In the genomic region with DNA sequence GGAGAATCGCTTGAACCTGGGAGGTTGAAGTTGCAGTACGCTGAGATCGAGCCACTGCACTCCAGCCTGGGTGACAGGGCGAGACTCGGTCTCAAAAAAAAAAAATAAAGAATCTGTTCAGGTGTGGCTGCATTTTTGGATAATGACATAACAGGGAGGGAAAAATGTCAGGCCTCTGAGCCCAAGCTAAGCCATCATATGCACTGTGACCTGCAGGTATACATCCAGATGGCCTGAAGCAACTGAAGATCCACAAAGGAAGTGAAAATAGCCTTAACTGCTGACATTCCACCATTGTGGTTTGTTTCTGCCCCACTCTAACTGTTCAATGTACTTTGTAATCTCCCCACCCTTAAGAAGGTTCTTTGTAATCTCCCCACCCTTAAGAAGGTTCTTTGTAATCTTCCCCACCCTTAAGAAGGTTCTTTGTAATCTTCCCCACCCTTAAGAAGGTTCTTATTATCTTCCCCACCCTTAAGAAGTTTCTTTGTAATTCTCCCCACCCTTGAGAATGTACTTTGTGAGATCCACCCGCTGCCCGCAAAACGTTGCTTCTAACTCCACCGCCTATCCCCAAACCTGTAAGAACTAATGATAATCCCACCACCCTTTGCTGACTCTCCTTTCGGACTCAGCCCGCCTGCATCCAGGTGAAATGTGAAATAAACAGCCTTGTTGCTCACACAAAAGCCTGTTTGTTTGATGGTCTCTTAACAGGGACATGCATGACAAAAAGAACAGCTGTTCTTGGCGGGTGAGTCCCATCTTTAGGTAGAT, we compare ENCODE assay signal across 8 cellular contexts. TPM values are rescaled to one million over a fixed set of nuclear protein-coding genes. Genes with fewer than 3 reads are reported as not detected.
DNase-seq lines count a peak whose midpoint lies in the region; TF ChIP-seq lines count a peak whose summit lies in the region.
"Not testable (repeated sequence)": the region's sequence is repeated elsewhere in the genome, so short reads cannot be mapped to it uniquely, and the experiment has no call there.
"Had no signal": no experiment of that assay in that cellular context is flagged by ENCODE, and none has a peak within 500 bp of the region (broad histone marks: within the 10 kb centered on the region; RNA-seq: fewer than 3 reads in every experiment).

No MANE protein-coding gene starts in this region.

- H4K20me1 ChIP-seq in Loucy (ENCODE audit: insufficient read depth, low read length, poor library complexity, severe bottlenecking): not testable (repeated sequence)

- H2BK12ac ChIP-seq in trophoblast cell (ENCODE audit: low read length): not testable (repeated sequence)

- DNase-seq in GM13977 (ENCODE audit: low spot score) (peak; percentile 1), HT-29 (ENCODE audit: low spot score) (peak; percentile 56), RPMI8226 (peak; percentile 81), trophoblast cell (peak; percentile 84 to 94)
- not testable (repeated sequence) for DNase-seq in esophagus squamous epithelium (lab: John Stamatoyannopoulos, UW)

- not testable (repeated sequence) for H3K9me3 Mint-ChIP-seq in dendritic cell treated with granulocyte-macrophage colony-stimulating factor and Interleukin-4, amounts not matched to agents 40 ng/mL and 50 ng/mL, for 4 days

- H3K4me3 Mint-ChIP-seq in dendritic cell treated with granulocyte-macrophage colony-stimulating factor and Interleukin-4, amounts not matched to agents 40 ng/mL and 50 ng/mL, for 4 days: not testable (repeated sequence)

- intact Hi-C loops in dendritic cell treated with granulocyte-macrophage colony-stimulating factor and Interleukin-4, amounts not matched to agents 40 ng/mL and 50 ng/mL, for 4 days (cut with micrococcal nuclease); esophagus squamous epithelium (cut with DNase I): not testable (repeated sequence)

- not testable (repeated sequence) for H4K91ac ChIP-seq in trophoblast cell (ENCODE audit: low read depth, low read length)

- not testable (repeated sequence) for H4K8ac ChIP-seq in trophoblast cell (ENCODE audit: low read depth, low read length)

- TF ChIP-seq CTCF in GM13977 (IDR thresholded peaks at IDR 0.05; ENCODE audit: extremely low read depth, insufficient read depth, missing control alignments); Loucy (conservative IDR thresholded peaks at IDR 0.05; ENCODE audit: low read length); esophagus squamous epithelium (IDR thresholded peaks at IDR 0.05): not testable (repeated sequence)

- H3K36me3 Mint-ChIP-seq in dendritic cell treated with granulocyte-macrophage colony-stimulating factor and Interleukin-4, amounts not matched to agents 40 ng/mL and 50 ng/mL, for 4 days (ENCODE audit: low read depth): not testable (repeated sequence)

- not testable (repeated sequence) for H3K79me2 ChIP-seq in Loucy (ENCODE audit: insufficient read depth, low read length); trophoblast cell (ENCODE audit: control insufficient read depth, insufficient read depth, low read length, poor library complexity)

- not testable (repeated sequence) for H3K79me1 ChIP-seq in trophoblast cell (ENCODE audit: low read length)

- not testable (repeated sequence) for H3K4me3 ChIP-seq in Loucy (ENCODE audit: low read length, poor library complexity, severe bottlenecking); esophagus squamous epithelium; trophoblast cell (ENCODE audit: low read depth, low read length)

- WGBS in esophagus squamous epithelium, 2 donors: 69 to 74% methylated on average over 12 of the region's 12 CpGs
- no CpG with 5 or more reads among the region's 12 CpGs for WGBS in trophoblast cell (ENCODE audit: extremely low coverage, insufficient coverage, insufficient read length)

- H3K14ac ChIP-seq in trophoblast cell (ENCODE audit: low read length): not testable (repeated sequence)

- not testable (repeated sequence) for H3K36me3 ChIP-seq in Loucy (ENCODE audit: insufficient read depth, low read length); esophagus squamous epithelium; trophoblast cell (ENCODE audit: control insufficient read depth in 1 of 2, insufficient read depth in 2 of 2, low read length in 2 of 2)

- H3K4me1 Mint-ChIP-seq in dendritic cell treated with granulocyte-macrophage colony-stimulating factor and Interleukin-4, amounts not matched to agents 40 ng/mL and 50 ng/mL, for 4 days (ENCODE audit: low read depth): peaks cover 35% of the 10 kb centered on the region

- H2AFZ ChIP-seq in Loucy (ENCODE audit: low read length): peak overlapping the region; percentile 49; the same call in 1 of the 2 replicates
- H2AFZ ChIP-seq in trophoblast cell (ENCODE audit: insufficient read depth, low read length, poor library complexity): not testable (repeated sequence)

- not testable (repeated sequence) for H3K18ac ChIP-seq in trophoblast cell (ENCODE audit: low read length)

- H3K27me3 Mint-ChIP-seq in dendritic cell treated with granulocyte-macrophage colony-stimulating factor and Interleukin-4, amounts not matched to agents 40 ng/mL and 50 ng/mL, for 4 days: peaks cover 24% of the 10 kb centered on the region

- not testable (repeated sequence) for H2BK120ac ChIP-seq in trophoblast cell (ENCODE audit: insufficient read depth, low read length, poor library complexity)

- H2BK5ac ChIP-seq in trophoblast cell (ENCODE audit: low read depth, low read length, poor library complexity): not testable (repeated sequence)

- not testable (repeated sequence) for H3K4ac ChIP-seq in trophoblast cell (ENCODE audit: low read depth, low read length)

- in situ Hi-C loops in GM13977 (cut with MboI; ENCODE audit: low pct_unique_long_range_greater_than_20kb, low sequenced_read_pairs, unreplicated experiment): not testable (repeated sequence)

- H3K9me3 ChIP-seq in Loucy (ENCODE audit: insufficient read depth, low read depth, low read length); esophagus squamous epithelium; trophoblast cell (ENCODE audit: insufficient read depth, low read depth, low read length): not testable (repeated sequence)

- H3F3A ChIP-seq in Loucy (ENCODE audit: low read depth): not testable (repeated sequence)

- peak overlapping the region in 3 of 4 donors; percentile 49 to 64 (median 55) for H3K27ac ChIP-seq in esophagus squamous epithelium
- H3K27ac ChIP-seq in trophoblast cell (ENCODE audit: low read depth, low read length): not testable (repeated sequence)

- H3K4me1 ChIP-seq in Loucy (ENCODE audit: insufficient read depth, low read length, poor library complexity, severe bottlenecking): not testable (repeated sequence)
- H3K4me1 ChIP-seq in esophagus squamous epithelium (peaks cover 10 to 43% (median 24%) of the 10 kb centered on the region in 3 donors), trophoblast cell (ENCODE audit: control insufficient read depth in 1 of 2, insufficient read depth in 2 of 2, low read length in 2 of 2) (peaks cover 14 to 18% of the 10 kb centered on the region in 2 experiments)

- not testable (repeated sequence) for H4K12ac ChIP-seq in trophoblast cell (ENCODE audit: low read depth, low read length)

- TF ChIP-seq POLR2A in esophagus squamous epithelium (IDR thresholded peaks at IDR 0.05): not testable (repeated sequence)

- not testable (repeated sequence) for H3K4me2 ChIP-seq in Loucy (ENCODE audit: low read depth, low read length, poor library complexity, severe bottlenecking); trophoblast cell (ENCODE audit: low read length)

- H3K9ac ChIP-seq in Loucy (ENCODE audit: low read depth, low read length, poor library complexity, severe bottlenecking); trophoblast cell (ENCODE audit: low read length): not testable (repeated sequence)

- H3K23ac ChIP-seq in trophoblast cell (ENCODE audit: low read length): not testable (repeated sequence)

- not testable (repeated sequence) for H3K27me3 ChIP-seq in Loucy (ENCODE audit: insufficient read depth, low read length, poor library complexity, severe bottlenecking); esophagus squamous epithelium; trophoblast cell (ENCODE audit: insufficient read depth, low read length)

- H2AK5ac ChIP-seq in trophoblast cell (ENCODE audit: low read length): not testable (repeated sequence)

- H3K9me2 ChIP-seq in Loucy (replicated peaks; ENCODE audit: low read depth, low read length): not testable (repeated sequence)

- peak overlapping the region; percentile 30 for H3K27ac Mint-ChIP-seq in dendritic cell treated with granulocyte-macrophage colony-stimulating factor and Interleukin-4, amounts not matched to agents 40 ng/mL and 50 ng/mL, for 4 days

RNA-seq across cellular contexts. Expression of gene A4GALT, which starts 19.8 kb away (rescaled TPM):
- 36.6 and 49.2 TPM in 2 replicates for total RNA-seq in HT-29 (2014; rRNA removed; shearing (Covaris generic))
- total RNA-seq in esophagus squamous epithelium: 10 to 100 TPM; 13.9 to 22.0 (median 17.6) TPM
- 7.6 and 8.4 TPM in 2 replicates for polyA plus RNA-seq in trophoblast cell (2013)
- total RNA-seq: CD4-positive, alpha-beta T cell had no signal
